Comparison of ENCODE assay signal across 28 cellular contexts in the genomic region with DNA sequence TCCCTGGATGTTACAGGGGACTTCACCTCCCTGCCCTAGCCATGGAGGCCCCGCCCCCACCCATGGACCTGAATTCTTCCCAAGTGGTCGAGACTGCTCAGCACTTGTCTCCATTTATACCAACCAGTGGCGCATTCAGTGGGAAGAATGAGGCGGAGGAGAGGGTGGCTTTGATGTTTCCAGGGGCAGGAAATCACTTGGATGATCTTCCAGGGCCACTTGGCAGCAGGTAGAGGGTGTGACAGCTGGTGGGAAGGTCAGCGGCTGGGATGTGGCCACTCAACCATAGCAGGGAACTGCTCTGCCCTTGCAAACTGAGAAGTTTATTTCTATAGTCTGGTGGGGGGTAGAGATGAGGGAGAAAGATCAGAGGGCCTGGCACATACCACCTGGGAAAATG.
DNase-seq lines count a peak whose midpoint lies in the region; ATAC-seq and TF ChIP-seq lines count a peak whose summit lies in the region.
"Had no signal": no experiment of that assay in that cellular context is flagged by ENCODE, and none has a peak within 500 bp of the region (broad histone marks: within the 10 kb centered on the region; RNA-seq: fewer than 3 reads in every experiment).

No MANE protein-coding gene starts in this region.

- no peak for TF ChIP-seq CTCF in nephron progenitor cell (IDR thresholded peaks at IDR 0.05)

- no peaks in the 10 kb centered on the region for H3K9me3 Mint-ChIP-seq in nephron progenitor cell
- H3K9me3 Mint-ChIP-seq: activated CD4-positive, alpha-beta memory T cell treated with anti-CD3 and anti-CD28 coated beads, Interleukin-2, amount 10 ng/mL, durations not matched to agents 7 days and 5 days; CD8-positive, alpha-beta T cell; GM23338 had no signal

- peaks cover 3% of the 10 kb centered on the region for H3K27me3 Mint-ChIP-seq in nephron progenitor cell (ENCODE audit: low read depth, poor library complexity)
- H3K27me3 Mint-ChIP-seq: activated CD4-positive, alpha-beta memory T cell treated with anti-CD3 and anti-CD28 coated beads, Interleukin-2, amount 10 ng/mL, durations not matched to agents 7 days and 5 days had no signal

- peaks cover 24% of the 10 kb centered on the region for H3K4me1 Mint-ChIP-seq in nephron progenitor cell
- H3K4me1 Mint-ChIP-seq: activated CD4-positive, alpha-beta memory T cell treated with anti-CD3 and anti-CD28 coated beads, Interleukin-2, amount 10 ng/mL, durations not matched to agents 7 days and 5 days; B cell had no signal

- no peaks in the 10 kb centered on the region for H3K36me3 Mint-ChIP-seq in nephron progenitor cell (ENCODE audit: low read depth)
- H3K36me3 Mint-ChIP-seq: CD8-positive, alpha-beta T cell had no signal

- peak overlapping the region; percentile 41 for H3K27ac Mint-ChIP-seq in nephron progenitor cell
- H3K27ac Mint-ChIP-seq: activated CD4-positive, alpha-beta memory T cell treated with anti-CD3 and anti-CD28 coated beads, Interleukin-2, amount 10 ng/mL, durations not matched to agents 7 days and 5 days; B cell; CD8-positive, alpha-beta T cell; GM23338; progenitor cell of endocrine pancreas had no signal

- peak; percentile 95 for TF ChIP-seq EP300 in Ishikawa (IDR thresholded peaks at IDR 0.05; ENCODE audit: borderline replicate concordance)

- ATAC-seq in HG03095 (IDR thresholded peaks at IDR 0.05; ENCODE audit: unreplicated experiment) = no peak
- ATAC-seq: CD8-positive, alpha-beta T cell; GM23338; left lung; Panc1 had no signal

- peak; percentile 19; the same call in 1 of the 2 replicates for TF ChIP-seq RAD21 in Ishikawa (IDR thresholded peaks at IDR 0.05; ENCODE audit: low read depth)

- H3K4me3 Mint-ChIP-seq in nephron progenitor cell = no peak overlapping the region
- H3K4me3 Mint-ChIP-seq: activated CD4-positive, alpha-beta memory T cell treated with anti-CD3 and anti-CD28 coated beads, Interleukin-2, amount 10 ng/mL, durations not matched to agents 7 days and 5 days; B cell; CD8-positive, alpha-beta T cell; GM23338 had no signal

- DNase-seq in DMS53 (lab: John Stamatoyannopoulos, UW) (peak; percentile 43), SW480 (ENCODE audit: low spot score) (peak; percentile 81), nephron progenitor cell (peak; percentile 11), HT-29 (ENCODE audit: low spot score) (no peak), putamen (ENCODE audit: low spot score) (no peak)
- DNase-seq: ACHN; activated CD4-positive, alpha-beta memory T cell treated with anti-CD3 and anti-CD28 coated beads, Interleukin-2, amount 10 ng/mL, durations not matched to agents 7 days and 5 days; activated CD4-positive, CD25-positive, alpha-beta regulatory T cell treated with anti-CD3 and anti-CD28 coated beads, Interleukin-2, amount 50 U/mL, for 72 hours; activated CD8-positive, alpha-beta memory T cell treated with anti-CD3 and anti-CD28 coated beads, Interleukin-2, amount 50 U/mL, for 4 hours; activated naive CD4-positive, alpha-beta T cell; CD8-positive, alpha-beta T cell; central memory CD4-positive, alpha-beta T cell; DMS153; GF-D8; KBM-7; left lung; mesenchymal stem cell; NCI-H1417 treated with DMSO at 0.1 percent for 48 hours; NCI-H2081 treated with DMSO at 0.1 percent for 48 hours; NCI-H446 treated with DMSO at 0.1 percent for 48 hours; Right ventricle myocardium superior; stimulated activated CD4-positive, alpha-beta T cell treated with anti-CD3 and anti-CD28 coated beads, Interleukin-4, amount 100 ng/mL, for 24 hours had no signal

TF ChIP-seq in Ishikawa, 13 proteins besides CTCF, POLR2A, EP300 and RAD21:
- TF ChIP-seq CREB1 (IDR thresholded peaks at IDR 0.05; ENCODE audit: low read depth) = no peak
- TF ChIP-seq FOXM1 (IDR thresholded peaks at IDR 0.05; ENCODE audit: borderline replicate concordance, low read depth) = peak; percentile 90
- TF ChIP-seq REST (IDR thresholded peaks at IDR 0.05; ENCODE audit: low read depth) = peak; percentile 25; the same call in 1 of the 2 replicates
- peak; percentile 93 for TF ChIP-seq NFIC (IDR thresholded peaks at IDR 0.05)
- no peak for TF ChIP-seq USF1 (IDR thresholded peaks at IDR 0.05)
- TF ChIP-seq TEAD4 (IDR thresholded peaks at IDR 0.05) = peak; percentile 75
- peak; percentile 96 for TF ChIP-seq TCF12 (IDR thresholded peaks at IDR 0.05; ENCODE audit: low read depth)
- TF ChIP-seq YY1 (IDR thresholded peaks at IDR 0.05; ENCODE audit: low read depth) = 0 out of 2 replicates have a peak, but pooled peaks have one; percentile 13
- TF ChIP-seq EGR1 (IDR thresholded peaks at IDR 0.05) = no peak
- no peak for TF ChIP-seq CEBPB (IDR thresholded peaks at IDR 0.05)

Comparison
In these comparisons a context has a peak if more than half of its experiments do, and no peak if none do; other contexts are left out.
1. DNase-seq: peak in DMS53 (single experiment), SW480 (single experiment) and nephron progenitor cell (single experiment); none in HT-29 (single experiment) and putamen (single experiment).